In genomic region chr1:115671176-115672062, GRCh38 we compare ENCODE assay signal across 10 cellular contexts. TPM values are rescaled to one million over a fixed set of nuclear protein-coding genes. Genes with fewer than 3 reads are reported as not detected.
DNase-seq lines count a peak whose midpoint lies in the region; ATAC-seq and TF ChIP-seq lines count a peak whose summit lies in the region.
"Had no signal": no experiment of that assay in that cellular context is flagged by ENCODE, and none has a peak within 500 bp of the region (broad histone marks: within the 10 kb centered on the region; RNA-seq: fewer than 3 reads in every experiment).

No MANE protein-coding gene starts in this region.

- H3K4me1 ChIP-seq in right cardiac atrium (ENCODE audit: control insufficient read depth, insufficient read depth, low read length) (peaks cover 9% of the 10 kb centered on the region), suprapubic skin (peaks cover 23% of the 10 kb centered on the region)

- peaks cover 19% of the 10 kb centered on the region for H3K36me3 Mint-ChIP-seq in activated CD8-positive, alpha-beta T cell treated with anti-CD3 and anti-CD28 coated beads, Interleukin-2, amount 10 ng/mL, durations not matched to agents 7 days and 5 days (ENCODE audit: low read depth)

- peak overlapping the region; percentile 0 for H3K27ac ChIP-seq in right cardiac atrium (ENCODE audit: low read length)
- H3K27ac ChIP-seq in suprapubic skin: peak overlapping the region; percentile 15
- H3K27ac ChIP-seq: dorsolateral prefrontal cortex had no signal

- no peak overlapping the region for H3K4me3 Mint-ChIP-seq in activated CD8-positive, alpha-beta T cell treated with anti-CD3 and anti-CD28 coated beads, Interleukin-2, amount 10 ng/mL, durations not matched to agents 7 days and 5 days
- H3K4me3 Mint-ChIP-seq: activated T-cell treated with anti-CD3 and anti-CD28 coated beads, Interleukin-2, amount 50 U/mL, for 72 hours had no signal

- DNase-seq in NCI-H1436 treated with DMSO at 0.1 percent for 48 hours (lab: John Stamatoyannopoulos, UW) (peak; percentile 9), NCI-H1436 (lab: John Stamatoyannopoulos, UW) (no peak), SHP77 treated with DMSO at 0.1 percent for 48 hours (lab: John Stamatoyannopoulos, UW) (peak; percentile 22), right cardiac atrium (no peak), suprapubic skin (ENCODE audit: low spot score in 2 of 2) (no peak), kidney glomerular epithelial cell (lab: John Stamatoyannopoulos, UW) (no peak)
- DNase-seq in activated CD8-positive, alpha-beta T cell treated with anti-CD3 and anti-CD28 coated beads, Interleukin-2, amount 10 ng/mL, durations not matched to agents 7 days and 5 days: no peak
- DNase-seq: activated T-cell treated with anti-CD3 and anti-CD28 coated beads, Interleukin-2, amount 50 U/mL, for 72 hours; dorsolateral prefrontal cortex had no signal

- TF ChIP-seq POLR2A in suprapubic skin (IDR thresholded peaks at IDR 0.05): no peak

- 79% methylated on average over 20 of the region's 20 CpGs for WGBS in right cardiac atrium
- 80% methylated on average over 20 of the region's 20 CpGs for WGBS in suprapubic skin

- H3K9me3 Mint-ChIP-seq in activated CD8-positive, alpha-beta T cell treated with anti-CD3 and anti-CD28 coated beads, Interleukin-2, amount 10 ng/mL, durations not matched to agents 7 days and 5 days (ENCODE audit: insufficient read depth): no peaks in the 10 kb centered on the region

- H3K9me3 ChIP-seq in right cardiac atrium (ENCODE audit: control insufficient read depth, low read length) (no peaks in the 10 kb centered on the region), suprapubic skin (no peaks in the 10 kb centered on the region)

- POLR2A ChIA-PET in activated CD8-positive, alpha-beta T cell treated with anti-CD3 and anti-CD28 coated beads, Interleukin-2, amount 10 ng/mL, durations not matched to agents 7 days and 5 days (lab: Charles Lee): no interaction called here

- CTCF ChIA-PET in activated CD8-positive, alpha-beta T cell treated with anti-CD3 and anti-CD28 coated beads, Interleukin-2, amount 10 ng/mL, durations not matched to agents 7 days and 5 days (lab: Charles Lee): no interaction called here

- intact Hi-C loops in right cardiac atrium (cut with DNase I): no loop called here

- H3K27me3 ChIP-seq in right cardiac atrium (ENCODE audit: control insufficient read depth, insufficient read depth) (no peaks in the 10 kb centered on the region), suprapubic skin (no peaks in the 10 kb centered on the region)
- H3K27me3 ChIP-seq: dorsolateral prefrontal cortex had no signal

- peaks cover 7% of the 10 kb centered on the region for H3K4me1 Mint-ChIP-seq in activated CD8-positive, alpha-beta T cell treated with anti-CD3 and anti-CD28 coated beads, Interleukin-2, amount 10 ng/mL, durations not matched to agents 7 days and 5 days (ENCODE audit: low read depth)

- ATAC-seq in right cardiac atrium: peak; percentile 23 to 30
- no peak for ATAC-seq in activated CD8-positive, alpha-beta T cell treated with anti-CD3 and anti-CD28 coated beads, Interleukin-2, amount 10 ng/mL, durations not matched to agents 7 days and 5 days
- no peak for ATAC-seq in GM19455 (IDR thresholded peaks at IDR 0.05; ENCODE audit: unreplicated experiment)
- ATAC-seq: activated T-cell treated with anti-CD3 and anti-CD28 coated beads, Interleukin-2, amount 50 U/mL, for 72 hours had no signal

- no peak for TF ChIP-seq CTCF in suprapubic skin (IDR thresholded peaks at IDR 0.05)

- H3K27me3 Mint-ChIP-seq in activated CD8-positive, alpha-beta T cell treated with anti-CD3 and anti-CD28 coated beads, Interleukin-2, amount 10 ng/mL, durations not matched to agents 7 days and 5 days (ENCODE audit: low read depth): no peaks in the 10 kb centered on the region

- no peak overlapping the region for H3K27ac Mint-ChIP-seq in activated CD8-positive, alpha-beta T cell treated with anti-CD3 and anti-CD28 coated beads, Interleukin-2, amount 10 ng/mL, durations not matched to agents 7 days and 5 days
- H3K27ac Mint-ChIP-seq: activated T-cell treated with anti-CD3 and anti-CD28 coated beads, Interleukin-2, amount 50 U/mL, for 72 hours had no signal

- no peak for TF ChIP-seq EP300 in suprapubic skin (IDR thresholded peaks at IDR 0.05)

- H3K4me3 ChIP-seq in right cardiac atrium (ENCODE audit: low read length): no peak overlapping the region
- H3K4me3 ChIP-seq in suprapubic skin: no peak overlapping the region
- H3K4me3 ChIP-seq: dorsolateral prefrontal cortex had no signal

- peaks cover 23% of the 10 kb centered on the region for H3K36me3 ChIP-seq in suprapubic skin

RNA-seq across cellular contexts. Expression of gene VANGL1, which starts 29.6 kb away (rescaled TPM):
- total RNA-seq in right cardiac atrium (1 to 10 TPM; 6.1 to 7.5 (median 6.9) TPM), suprapubic skin (10 to 100 TPM; 17.7 to 33.6 (median 26.2) TPM)
- 2.2 TPM for polyA plus RNA-seq in right cardiac atrium
- 10 to 100 TPM; 14.1 to 14.8 TPM for total RNA-seq in activated CD8-positive, alpha-beta T cell treated with anti-CD3 and anti-CD28 coated beads, Interleukin-2, amount 10 ng/mL, durations not matched to agents 7 days and 5 days

Comparison
In these comparisons a context has a peak if more than half of its experiments do, and no peak if none do; other contexts are left out.
1. DNase-seq: peak in NCI-H1436 treated with DMSO at 0.1 percent for 48 hours (single experiment) and SHP77 treated with DMSO at 0.1 percent for 48 hours (single experiment); none in NCI-H1436 (single experiment), right cardiac atrium (0 of 3), suprapubic skin (0 of 2), activated CD8-positive, alpha-beta T cell treated with anti-CD3 and anti-CD28 coated beads, Interleukin-2, amount 10 ng/mL, durations not matched to agents 7 days and 5 days (single experiment) and kidney glomerular epithelial cell (single experiment).
2. ATAC-seq: peak in right cardiac atrium (2 of 2); none in activated CD8-positive, alpha-beta T cell treated with anti-CD3 and anti-CD28 coated beads, Interleukin-2, amount 10 ng/mL, durations not matched to agents 7 days and 5 days (single experiment) and GM19455 (single experiment).